In the genomic region with DNA sequence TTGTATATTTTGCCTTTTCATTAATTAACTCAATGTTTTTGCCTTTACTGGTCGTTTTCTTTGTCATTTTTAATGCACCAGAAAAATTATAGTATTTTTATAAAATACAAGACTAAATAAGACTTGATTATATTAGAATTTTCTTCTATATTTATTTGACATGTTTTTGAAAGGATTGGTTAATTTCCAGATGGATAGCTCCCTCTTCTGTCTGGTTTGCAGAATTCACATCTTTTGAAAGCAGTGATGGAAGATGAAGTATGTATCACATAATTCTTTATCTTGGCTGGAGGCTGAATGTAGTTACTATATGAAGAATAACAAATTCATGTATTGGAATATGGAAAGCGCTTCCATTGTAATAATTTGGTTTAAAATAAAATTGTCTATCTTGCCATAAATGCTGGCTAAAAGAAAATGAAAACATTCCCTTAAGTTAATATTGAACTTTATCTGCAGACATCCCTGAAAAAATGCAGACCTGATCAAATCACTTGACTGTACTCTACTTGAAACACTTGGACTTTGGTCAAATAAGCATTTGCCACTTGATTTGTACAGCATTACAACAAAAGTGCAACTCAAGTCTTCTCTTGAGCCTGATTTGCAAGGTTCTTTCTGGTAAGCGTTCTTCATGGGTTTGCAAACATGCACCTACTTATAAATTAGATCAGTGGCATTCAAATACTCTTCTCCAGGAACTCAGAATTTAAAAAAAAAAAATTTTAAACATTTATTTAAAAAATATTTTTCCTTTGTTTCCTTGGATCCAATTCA, we compare ENCODE assay signal across 8 cellular contexts.
A peak's percentile ranks its signal among the peaks of the same experiment; 100 is the strongest.
DNase-seq lines count a peak whose midpoint lies in the region; ATAC-seq and TF ChIP-seq lines count a peak whose summit lies in the region.

No MANE protein-coding gene starts in this region.

- WGBS in endodermal cell (ENCODE audit: insufficient coverage in 1 of 2, insufficient read length in 1 of 2), 2 experiments: 47 to 100% methylated on average over 1 to 2 of the region's 3 CpGs
- 37% methylated on average over 3 of the region's 3 CpGs for WGBS in prostate gland

- H3K4me3 ChIP-seq in GM12875 (ENCODE audit: low read depth, low read length) (no peak overlapping the region), endodermal cell (ENCODE audit: low read length) (no peak overlapping the region), prostate gland (no peak overlapping the region)

- H3K27ac Mint-ChIP-seq in endodermal cell: no peak overlapping the region

- no peaks in the 10 kb centered on the region for H3K36me3 Mint-ChIP-seq in endodermal cell (ENCODE audit: low read depth)

- DNase-seq in NCI-H69 (lab: John Stamatoyannopoulos, UW) (peak; percentile 68), endodermal cell (no peak), prostate gland (ENCODE audit: low spot score) (no peak)
- no peak for DNase-seq in activated CD4-positive, alpha-beta T cell treated with anti-CD3 and anti-CD28 coated beads, Interleukin-2, amount 50 U/mL, for 4 hours

- no peaks in the 10 kb centered on the region for H3K36me3 ChIP-seq in endodermal cell (ENCODE audit: control insufficient read depth, insufficient read depth, low read length)
- H3K36me3 ChIP-seq in prostate gland: no peaks in the 10 kb centered on the region

- H3K27ac ChIP-seq in 22Rv1 (no peak overlapping the region), endodermal cell (ENCODE audit: low read depth, low read length) (no peak overlapping the region), prostate gland (no peak overlapping the region)

- no peak overlapping the region for H3K4me3 Mint-ChIP-seq in endodermal cell

- no peak overlapping the region for H3K9ac ChIP-seq in endodermal cell (ENCODE audit: extremely low read depth, low read length, poor library complexity, severe bottlenecking)

- H3K27me3 ChIP-seq in endodermal cell (ENCODE audit: control insufficient read depth, insufficient read depth, low read length, poor library complexity, severe bottlenecking): peaks cover 15% of the 10 kb centered on the region
- H3K27me3 ChIP-seq in prostate gland (replicated peaks; ENCODE audit: insufficient read depth): no peaks in the 10 kb centered on the region

- H3K9me3 Mint-ChIP-seq in endodermal cell: no peaks in the 10 kb centered on the region

- no peak for TF ChIP-seq POLR2A in prostate gland (IDR thresholded peaks at IDR 0.05)

- intact Hi-C loops in prostate gland (cut with DNase I): loop anchor here (2.0 to 10.0 kb wide), 2 partner anchors 245 to 291 kb away; no protein-coding TSS in a partner anchor

- H3K27me3 Mint-ChIP-seq in endodermal cell (ENCODE audit: insufficient read depth): no peaks in the 10 kb centered on the region

- H3K4me1 ChIP-seq in endodermal cell (ENCODE audit: control insufficient read depth, insufficient read depth, low read length): no peaks in the 10 kb centered on the region
- no peaks in the 10 kb centered on the region for H3K4me1 ChIP-seq in prostate gland (replicated peaks)

- peaks cover 7% of the 10 kb centered on the region for H3K4me1 Mint-ChIP-seq in endodermal cell

- TF ChIP-seq CTCF in 22Rv1 (IDR thresholded peaks at IDR 0.05): peak; percentile 79
- TF ChIP-seq CTCF in GM12875 (IDR thresholded peaks at IDR 0.05; ENCODE audit: borderline replicate concordance, insufficient read depth, low read depth, low read length): peak; percentile 27; the same call in 1 of the 2 replicates
- TF ChIP-seq CTCF in endodermal cell (conservative IDR thresholded peaks at IDR 0.05): peak; percentile 84
- TF ChIP-seq CTCF in prostate gland (IDR thresholded peaks at IDR 0.05): peak; percentile 30 to 63 (median 50)

- ATAC-seq in GM18870 (IDR thresholded peaks at IDR 0.05; ENCODE audit: unreplicated experiment): no peak
- no peak for ATAC-seq in HG02610 (IDR thresholded peaks at IDR 0.05; ENCODE audit: unreplicated experiment)

- no peaks in the 10 kb centered on the region for H3K9me3 ChIP-seq in endodermal cell (ENCODE audit: control insufficient read depth, low read length)
- H3K9me3 ChIP-seq in prostate gland: no peaks in the 10 kb centered on the region

Comparison
In these comparisons a context has a peak if more than half of its experiments do, and no peak if none do; other contexts are left out.
1. CTCF ChIP-seq: peak in every context shown above with its lines; median percentile 84 in endodermal cell; 79 in 22Rv1; 50 in prostate gland; 27 in GM12875.